In the genomic region with DNA sequence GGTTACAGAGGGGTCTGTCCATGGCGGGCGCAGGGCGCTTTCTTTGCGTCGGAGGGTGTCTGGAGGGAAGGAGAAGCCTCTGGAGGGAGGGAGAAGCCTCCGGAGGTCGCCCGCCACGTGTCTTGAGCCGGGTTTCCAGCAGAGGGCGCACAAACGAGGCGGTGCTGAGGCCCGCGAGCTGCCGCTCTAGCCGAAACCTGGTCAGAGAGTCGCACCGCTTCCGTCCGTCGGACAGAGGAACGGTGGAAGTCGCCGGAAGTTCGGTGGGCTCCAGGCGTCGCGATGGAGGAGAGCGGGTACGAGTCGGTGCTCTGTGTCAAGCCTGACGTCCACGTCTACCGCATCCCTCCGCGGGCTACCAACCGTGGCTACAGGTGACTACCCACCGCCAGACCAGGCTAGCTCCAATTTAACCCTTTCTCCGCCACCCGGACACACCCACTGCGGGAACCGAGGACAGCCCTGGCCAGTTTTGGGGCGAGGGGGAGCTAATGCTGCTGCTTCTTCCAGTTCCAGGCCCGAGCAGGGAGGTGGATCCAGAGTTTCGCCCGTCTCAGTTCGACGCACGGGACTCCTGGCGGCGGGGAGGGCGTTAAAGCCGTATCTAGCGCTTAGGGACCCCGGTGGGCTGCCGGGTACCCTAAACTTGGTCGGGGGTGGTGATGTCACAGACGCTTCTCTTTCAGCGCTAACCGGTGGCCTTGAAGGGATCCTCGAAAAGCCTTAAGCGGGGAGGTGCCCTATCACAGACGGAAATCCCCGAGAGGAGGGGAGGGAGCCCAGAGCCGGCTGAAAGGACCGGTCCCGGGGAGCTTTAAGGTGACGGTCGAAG, we compare ENCODE assay signal across 8 cellular contexts. TPM values are rescaled to one million over a fixed set of nuclear protein-coding genes. Genes with fewer than 3 reads are reported as not detected.
DNase-seq lines count a peak whose midpoint lies in the region; ATAC-seq and TF ChIP-seq lines count a peak whose summit lies in the region.

A gene with protein sequence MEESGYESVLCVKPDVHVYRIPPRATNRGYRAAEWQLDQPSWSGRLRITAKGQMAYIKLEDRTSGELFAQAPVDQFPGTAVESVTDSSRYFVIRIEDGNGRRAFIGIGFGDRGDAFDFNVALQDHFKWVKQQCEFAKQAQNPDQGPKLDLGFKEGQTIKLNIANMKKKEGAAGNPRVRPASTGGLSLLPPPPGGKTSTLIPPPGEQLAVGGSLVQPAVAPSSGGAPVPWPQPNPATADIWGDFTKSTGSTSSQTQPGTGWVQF (plus strand): TSS at position 245 of the 832 bp plus-strand sequence. CDS start 38 bp downstream, at position 283.

- H3K9ac ChIP-seq in Karpas-422 (ENCODE audit: low read length): peak within 1 kb of the TSS; percentile 96

- peaks cover 21% of the 10 kb centered on the region for H3K4me1 ChIP-seq in Karpas-422 (ENCODE audit: low read length)
- H3K4me1 ChIP-seq in Peyer's patch: peaks cover 0 to 18% (median 5%) of the 10 kb centered on the region in 4 donors
- H3K4me1 ChIP-seq in esophagus muscularis mucosa: peaks cover 34 to 43% (median 39%) of the 10 kb centered on the region in 4 donors
- H3K4me1 ChIP-seq in muscle layer of duodenum (ENCODE audit: control insufficient read depth in 1 of 2, insufficient read depth in 2 of 2, low read length in 2 of 2): peaks cover 6 to 32% of the 10 kb centered on the region in 2 donors

- peak within 1 kb of the TSS; percentile 98 for H3K4me2 ChIP-seq in Karpas-422 (ENCODE audit: low read depth, low read length, poor library complexity, severe bottlenecking)

- peak within 1 kb of the TSS; percentile 84; the same call in 1 of the 2 replicates for H2AFZ ChIP-seq in Karpas-422 (ENCODE audit: low read length)

- DNase-seq in DMS53 treated with DMSO at 0.1 percent for 48 hours (lab: John Stamatoyannopoulos, UW; ENCODE audit: unreplicated experiment) (peak; percentile 88), Karpas-422 (peak; percentile 97), Peyer's patch (peak; percentile 91 to 97 (median 93)), esophagus muscularis mucosa (ENCODE audit: extremely low spot score) (peak; percentile 95)
- peak; percentile 98 for DNase-seq in activated T-cell treated with anti-CD3 and anti-CD28 coated beads, Interleukin-2, amount 50 U/mL, for 48 hours
- peak; percentile 94 for DNase-seq in stimulated activated CD8-positive, alpha-beta memory T cell treated with anti-CD3 and anti-CD28 coated beads, Interleukin-7, amount 100 ng/mL, for 24 hours (ENCODE audit: low read depth)

- intact Hi-C loops in esophagus muscularis mucosa (cut with DNase I): loop anchor here (2.0 kb wide), 1 partner anchor 58 kb away; no protein-coding TSS in a partner anchor

- H3K27ac ChIP-seq in Karpas-422 (ENCODE audit: low read length) (peak within 1 kb of the TSS; percentile 27; the same call in 1 of the 2 replicates), Peyer's patch (peak within 1 kb of the TSS; percentile 78 to 92 (median 88)), esophagus muscularis mucosa (replicated peaks in 1 of 4) (peak within 1 kb of the TSS; percentile 69 to 77 (median 76)), muscle layer of duodenum (ENCODE audit: low read length) (peak within 1 kb of the TSS; percentile 86)

- ATAC-seq in GM21723 (IDR thresholded peaks at IDR 0.05; ENCODE audit: unreplicated experiment): peak; percentile 77

- H3K4me3 ChIP-seq in Karpas-422 (ENCODE audit: low read length): peak within 1 kb of the TSS; percentile 92
- H3K4me3 ChIP-seq in Peyer's patch: peak within 1 kb of the TSS; percentile 72 to 97 (median 93)
- H3K4me3 ChIP-seq in esophagus muscularis mucosa: peak within 1 kb of the TSS; percentile 70 to 85 (median 75)
- peak within 1 kb of the TSS; percentile 94 to 99 for H3K4me3 ChIP-seq in muscle layer of duodenum (ENCODE audit: low read depth in 1 of 2, low read length in 2 of 2)

- H3K9me2 ChIP-seq in Karpas-422 (replicated peaks; ENCODE audit: insufficient read depth, low read length): no peaks in the 10 kb centered on the region

- WGBS in esophagus muscularis mucosa: under 1% methylated on average over 30 of the region's 70 CpGs

- H3K9me3 ChIP-seq in Karpas-422 (ENCODE audit: low read length) (no peaks in the 10 kb centered on the region), Peyer's patch (no peaks in the 10 kb centered on the region), esophagus muscularis mucosa (no peaks in the 10 kb centered on the region), muscle layer of duodenum (ENCODE audit: control insufficient read depth in 1 of 2, low read length in 2 of 2) (no peaks in the 10 kb centered on the region)

- peak in 1 of 2 donors; percentile 35 for TF ChIP-seq POLR2A in Peyer's patch (IDR thresholded peaks at IDR 0.05)
- TF ChIP-seq POLR2A in esophagus muscularis mucosa (IDR thresholded peaks at IDR 0.05; ENCODE audit: low read depth): no peak

- peaks cover 12% of the 10 kb centered on the region; the same call in 1 of the 2 replicates for H3K36me3 ChIP-seq in Karpas-422 (ENCODE audit: insufficient read depth, low read length)
- peaks cover 0 to 22% (median 0%) of the 10 kb centered on the region in 3 donors for H3K36me3 ChIP-seq in Peyer's patch
- H3K36me3 ChIP-seq in esophagus muscularis mucosa: peaks cover 0 to 29% (median 24%) of the 10 kb centered on the region in 4 donors
- H3K36me3 ChIP-seq in muscle layer of duodenum (ENCODE audit: control insufficient read depth in 1 of 2, insufficient read depth in 2 of 2, low read length in 2 of 2): peaks cover 6 to 15% of the 10 kb centered on the region in 2 donors

- H3K79me2 ChIP-seq in Karpas-422 (ENCODE audit: low read length): peaks cover 43% of the 10 kb centered on the region

- TF ChIP-seq EP300 in esophagus muscularis mucosa (IDR thresholded peaks at IDR 0.05): no peak

- H4K20me1 ChIP-seq in Karpas-422 (ENCODE audit: insufficient read depth, low read depth, low read length): peaks cover 3% of the 10 kb centered on the region; the same call in 1 of the 2 replicates

- H3K27me3 ChIP-seq in Karpas-422 (ENCODE audit: low read length) (no peaks in the 10 kb centered on the region), Peyer's patch (no peaks in the 10 kb centered on the region), esophagus muscularis mucosa (no peaks in the 10 kb centered on the region), muscle layer of duodenum (ENCODE audit: low read depth, low read length) (no peaks in the 10 kb centered on the region)

- TF ChIP-seq CTCF in Peyer's patch (IDR thresholded peaks at IDR 0.05): peak; percentile 81 to 94 (median 86)
- peak; percentile 88 to 92 (median 91) for TF ChIP-seq CTCF in esophagus muscularis mucosa (IDR thresholded peaks at IDR 0.05)

RNA-seq across cellular contexts. Expression of the gene that starts here (rescaled TPM):
- 50.4 and 54.9 TPM in 2 replicates for total RNA-seq in Karpas-422 (2014; rRNA removed; shearing (Covaris generic); ENCODE audit: low replicate concordance)
- total RNA-seq in Peyer's patch: 10 to 100 TPM; 32.1 to 53.1 (median 38.6) TPM
- 10 to 100 TPM; 26.2 to 43.9 (median 37.5) TPM for total RNA-seq in esophagus muscularis mucosa

Comparison
In these comparisons a context has a peak if more than half of its experiments do, and no peak if none do; other contexts are left out.
1. Peak in every context shown above with its lines: DNase-seq, ATAC-seq, H3K4me3 ChIP-seq and H3K27ac ChIP-seq.
2. H3K27ac ChIP-seq: peak in every context shown above with its lines; median percentile 88 in Peyer's patch; 86 in muscle layer of duodenum; 76 in esophagus muscularis mucosa; 27 in Karpas-422.